ENCODE assay signal across 8 cellular contexts in genomic region chr7:32846630-32847225, GRCh38. TPM values are rescaled to one million over a fixed set of nuclear protein-coding genes. Genes with fewer than 3 reads are reported as not detected.
A peak's percentile ranks its signal among the peaks of the same experiment; 100 is the strongest.
DNase-seq lines count a peak whose midpoint lies in the region; ATAC-seq and TF ChIP-seq lines count a peak whose summit lies in the region.

No MANE protein-coding gene starts in this region.

- no peaks in the 10 kb centered on the region for H3K9me3 Mint-ChIP-seq in mesothelial cell of epicardium

- H3K9me3 ChIP-seq in BE2C (no peaks in the 10 kb centered on the region), endocrine pancreas (ENCODE audit: control insufficient read depth, low read length) (no peaks in the 10 kb centered on the region)

- H3K36me3 ChIP-seq in BE2C: no peaks in the 10 kb centered on the region
- no peaks in the 10 kb centered on the region for H3K36me3 ChIP-seq in endocrine pancreas (ENCODE audit: control insufficient read depth, insufficient read depth, low read length)

- H3K36me3 Mint-ChIP-seq in mesothelial cell of epicardium: no peaks in the 10 kb centered on the region

- H3K27me3 Mint-ChIP-seq in mesothelial cell of epicardium (ENCODE audit: low read depth): no peaks in the 10 kb centered on the region

- H3K9ac ChIP-seq in endocrine pancreas (ENCODE audit: control insufficient read depth, insufficient read depth, low read length): no peak overlapping the region

- H3K4me1 ChIP-seq in BE2C (no peaks in the 10 kb centered on the region), endocrine pancreas (ENCODE audit: control insufficient read depth, insufficient read depth, low read length) (peaks cover 3% of the 10 kb centered on the region)

- DNase-seq in BE2C (peak; percentile 91), GM19238 (ENCODE audit: insufficient read length, low spot score) (peak; percentile 50), NCI-H82 treated with DMSO at 0.1 percent for 48 hours (lab: John Stamatoyannopoulos, UW; ENCODE audit: unreplicated experiment) (peak; percentile 65), mesothelial cell of epicardium (ENCODE audit: low spot score in 2 of 2, unreplicated experiment in 2 of 2) (peak; percentile 56 to 86)
- DNase-seq in activated CD8-positive, alpha-beta memory T cell treated with anti-CD3 and anti-CD28 coated beads for 1 hour (ENCODE audit: extremely low read depth in 1 of 2, low read depth in 1 of 2): peak; percentile 84 to 91
- peak; percentile 85 to 89 for DNase-seq in stimulated activated CD8-positive, alpha-beta memory T cell treated with anti-CD3 and anti-CD28 coated beads, Interleukin-2, amount 100 ng/mL, for 48 hours (ENCODE audit: low read depth in 2 of 2)

- peak overlapping the region; percentile 21; the same call in 1 of the 2 replicates for H3K4me3 ChIP-seq in BE2C (ENCODE audit: low read depth, low read length)
- H3K4me3 ChIP-seq in endocrine pancreas (ENCODE audit: control insufficient read depth, insufficient read depth, low read length): peak overlapping the region; percentile 4

- peak; percentile 99 for ATAC-seq in HG03196 (IDR thresholded peaks at IDR 0.05; ENCODE audit: unreplicated experiment)

- peaks cover 1% of the 10 kb centered on the region for H3K4me1 Mint-ChIP-seq in mesothelial cell of epicardium

- H3K27ac Mint-ChIP-seq in mesothelial cell of epicardium: no peak overlapping the region

- no peak overlapping the region for H3K4me3 Mint-ChIP-seq in mesothelial cell of epicardium

- H3K27me3 ChIP-seq in BE2C (no peaks in the 10 kb centered on the region), endocrine pancreas (ENCODE audit: control insufficient read depth, insufficient read depth, low read length) (no peaks in the 10 kb centered on the region)

- TF ChIP-seq CTCF in BE2C (IDR thresholded peaks at IDR 0.05; ENCODE audit: low read depth, low read length) (peak; percentile 94), mesothelial cell of epicardium (IDR thresholded peaks at IDR 0.05; ENCODE audit: unreplicated experiment) (peak; percentile 78)

RNA-seq across cellular contexts. Expression of gene KBTBD2, which starts 44.8 kb away (rescaled TPM):
- polyA plus RNA-seq in BE2C (2012; ENCODE audit: insufficient read depth, insufficient read length, low read depth): 40.7 TPM
- 41.9 to 42.3 TPM (median 42.1 TPM) in 3 replicates for total RNA-seq in mesothelial cell of epicardium

Comparison
In these comparisons a context has a peak if more than half of its experiments do, and no peak if none do; other contexts are left out.
1. Peak in every context shown above with its lines: DNase-seq, ATAC-seq and H3K4me3 ChIP-seq.